ENCODE assay signal across 1 cellular context in genomic region chr7:130207033-130207432, GRCh38.
TF ChIP-seq lines count a peak whose summit lies in the region.

No MANE protein-coding gene starts in this region.

TF ChIP-seq in K562, 482 proteins besides CTCF, POLR2A, EP300 and RAD21:
- TF ChIP-seq RBM34 (IDR thresholded peaks at IDR 0.05; ENCODE audit: borderline replicate concordance, insufficient read depth, low read length) (no peak), GABPB2 (CRISPR knock-in tag; conservative IDR thresholded peaks at IDR 0.05) (no peak), CEBPG (CRISPR knock-in tag; IDR thresholded peaks at IDR 0.05) (0 out of 2 replicates have a peak, but pooled peaks have one; percentile 27), CEBPG (tag; conservative IDR thresholded peaks at IDR 0.05 in 1 of 2, IDR thresholded peaks at IDR 0.05 in 1 of 2) (no peak), ZNF24 (IDR thresholded peaks at IDR 0.05) (no peak), MBD2 (IDR thresholded peaks at IDR 0.05; ENCODE audit: borderline replicate concordance, low read depth) (no peak), TSC22D4 (tag; IDR thresholded peaks at IDR 0.05) (no peak), RFX5 (IDR thresholded peaks at IDR 0.05; ENCODE audit: low read depth, low read length) (no peak), RHOXF2B (CRISPR knock-in tag; conservative IDR thresholded peaks at IDR 0.05) (no peak), NR2F6 (CRISPR knock-in tag; IDR thresholded peaks at IDR 0.05) (no peak), ILK (tag; IDR thresholded peaks at IDR 0.05; ENCODE audit: borderline replicate concordance, low read depth) (0 out of 2 replicates have a peak, but pooled peaks have one; percentile 38), POLR2H (tag; IDR thresholded peaks at IDR 0.05; ENCODE audit: low read depth) (no peak), RBM14 (IDR thresholded peaks at IDR 0.05; ENCODE audit: borderline replicate concordance, insufficient read depth, low read depth, low read length) (no peak)
